Comparison of ENCODE assay signal across 1 cellular context in the genomic region with DNA sequence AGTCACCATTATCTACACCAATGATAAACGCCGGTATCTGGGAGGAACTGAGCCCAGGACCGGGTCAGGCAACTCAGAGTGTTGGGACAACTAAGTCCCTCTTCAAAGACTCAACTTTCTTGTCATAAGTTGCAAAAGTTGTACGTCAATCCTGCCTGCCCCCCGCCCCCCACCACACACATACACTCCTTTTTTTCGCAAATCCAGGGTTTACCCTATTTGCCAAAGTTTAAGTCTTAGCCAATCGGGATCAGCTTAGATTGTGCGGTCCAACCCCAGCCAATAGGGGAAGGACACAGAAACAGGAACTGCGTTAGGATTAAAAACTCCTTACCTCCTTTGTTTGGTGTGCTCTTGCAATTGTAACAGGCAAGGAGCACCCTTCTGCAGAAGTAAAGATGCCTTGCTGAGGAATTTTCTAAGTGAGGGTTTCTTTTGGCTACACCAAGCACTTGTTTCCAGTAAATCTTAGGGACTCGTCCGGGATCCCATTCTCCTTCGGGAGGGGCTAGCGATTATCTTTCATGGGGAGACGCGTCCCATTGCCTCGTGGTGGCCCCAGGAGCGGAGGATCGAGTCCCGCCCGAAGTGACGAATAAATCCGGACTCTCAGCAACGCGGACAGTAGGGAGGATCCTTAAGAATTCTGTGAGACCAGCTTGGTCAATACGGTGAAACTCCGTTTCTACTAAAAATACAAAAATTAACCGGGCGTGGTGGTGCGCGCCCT.
A peak's percentile ranks its signal among the peaks of the same experiment; 100 is the strongest.
TF ChIP-seq lines count a peak whose summit lies in the region.

No MANE protein-coding gene starts in this region.

TF ChIP-seq in SK-N-SH, 30 proteins besides CTCF, POLR2A, EP300 and RAD21 (continued from another document):
- TF ChIP-seq, protein P1, sequence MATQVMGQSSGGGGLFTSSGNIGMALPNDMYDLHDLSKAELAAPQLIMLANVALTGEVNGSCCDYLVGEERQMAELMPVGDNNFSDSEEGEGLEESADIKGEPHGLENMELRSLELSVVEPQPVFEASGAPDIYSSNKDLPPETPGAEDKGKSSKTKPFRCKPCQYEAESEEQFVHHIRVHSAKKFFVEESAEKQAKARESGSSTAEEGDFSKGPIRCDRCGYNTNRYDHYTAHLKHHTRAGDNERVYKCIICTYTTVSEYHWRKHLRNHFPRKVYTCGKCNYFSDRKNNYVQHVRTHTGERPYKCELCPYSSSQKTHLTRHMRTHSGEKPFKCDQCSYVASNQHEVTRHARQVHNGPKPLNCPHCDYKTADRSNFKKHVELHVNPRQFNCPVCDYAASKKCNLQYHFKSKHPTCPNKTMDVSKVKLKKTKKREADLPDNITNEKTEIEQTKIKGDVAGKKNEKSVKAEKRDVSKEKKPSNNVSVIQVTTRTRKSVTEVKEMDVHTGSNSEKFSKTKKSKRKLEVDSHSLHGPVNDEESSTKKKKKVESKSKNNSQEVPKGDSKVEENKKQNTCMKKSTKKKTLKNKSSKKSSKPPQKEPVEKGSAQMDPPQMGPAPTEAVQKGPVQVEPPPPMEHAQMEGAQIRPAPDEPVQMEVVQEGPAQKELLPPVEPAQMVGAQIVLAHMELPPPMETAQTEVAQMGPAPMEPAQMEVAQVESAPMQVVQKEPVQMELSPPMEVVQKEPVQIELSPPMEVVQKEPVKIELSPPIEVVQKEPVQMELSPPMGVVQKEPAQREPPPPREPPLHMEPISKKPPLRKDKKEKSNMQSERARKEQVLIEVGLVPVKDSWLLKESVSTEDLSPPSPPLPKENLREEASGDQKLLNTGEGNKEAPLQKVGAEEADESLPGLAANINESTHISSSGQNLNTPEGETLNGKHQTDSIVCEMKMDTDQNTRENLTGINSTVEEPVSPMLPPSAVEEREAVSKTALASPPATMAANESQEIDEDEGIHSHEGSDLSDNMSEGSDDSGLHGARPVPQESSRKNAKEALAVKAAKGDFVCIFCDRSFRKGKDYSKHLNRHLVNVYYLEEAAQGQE (IDR thresholded peaks at IDR 0.05; ENCODE audit: low read depth, low read length), result no peak
- TF ChIP-seq ELF1 (IDR thresholded peaks at IDR 0.05), result peak; percentile 73; the same call in 1 of the 2 replicates
- TF ChIP-seq TCF12 (IDR thresholded peaks at IDR 0.05), result no peak
- no peak for TF ChIP-seq FOXJ3 (CRISPR knock-in tag; IDR thresholded peaks at IDR 0.05)
- TF ChIP-seq FOXM1 (IDR thresholded peaks at IDR 0.05; ENCODE audit: low read depth), result no peak
- TF ChIP-seq RXRA (IDR thresholded peaks at IDR 0.05; ENCODE audit: borderline replicate concordance, low read depth), result no peak
- TF ChIP-seq, protein P2, sequence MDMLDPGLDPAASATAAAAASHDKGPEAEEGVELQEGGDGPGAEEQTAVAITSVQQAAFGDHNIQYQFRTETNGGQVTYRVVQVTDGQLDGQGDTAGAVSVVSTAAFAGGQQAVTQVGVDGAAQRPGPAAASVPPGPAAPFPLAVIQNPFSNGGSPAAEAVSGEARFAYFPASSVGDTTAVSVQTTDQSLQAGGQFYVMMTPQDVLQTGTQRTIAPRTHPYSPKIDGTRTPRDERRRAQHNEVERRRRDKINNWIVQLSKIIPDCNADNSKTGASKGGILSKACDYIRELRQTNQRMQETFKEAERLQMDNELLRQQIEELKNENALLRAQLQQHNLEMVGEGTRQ (IDR thresholded peaks at IDR 0.05; ENCODE audit: borderline replicate concordance, low read depth, low read length), result no peak
- TF ChIP-seq, protein P3, sequence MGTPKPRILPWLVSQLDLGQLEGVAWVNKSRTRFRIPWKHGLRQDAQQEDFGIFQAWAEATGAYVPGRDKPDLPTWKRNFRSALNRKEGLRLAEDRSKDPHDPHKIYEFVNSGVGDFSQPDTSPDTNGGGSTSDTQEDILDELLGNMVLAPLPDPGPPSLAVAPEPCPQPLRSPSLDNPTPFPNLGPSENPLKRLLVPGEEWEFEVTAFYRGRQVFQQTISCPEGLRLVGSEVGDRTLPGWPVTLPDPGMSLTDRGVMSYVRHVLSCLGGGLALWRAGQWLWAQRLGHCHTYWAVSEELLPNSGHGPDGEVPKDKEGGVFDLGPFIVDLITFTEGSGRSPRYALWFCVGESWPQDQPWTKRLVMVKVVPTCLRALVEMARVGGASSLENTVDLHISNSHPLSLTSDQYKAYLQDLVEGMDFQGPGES (IDR thresholded peaks at IDR 0.05; ENCODE audit: low read depth, low read length), result 0 out of 2 replicates have a peak, but pooled peaks have one; percentile 17
- TF ChIP-seq NRF1 (IDR thresholded peaks at IDR 0.05; ENCODE audit: low read depth, low read length), result no peak
- TF ChIP-seq MXI1 (IDR thresholded peaks at IDR 0.05; ENCODE audit: low read depth, low read length), result 0 out of 2 replicates have a peak, but pooled peaks have one; percentile 20
- TF ChIP-seq, protein P4, sequence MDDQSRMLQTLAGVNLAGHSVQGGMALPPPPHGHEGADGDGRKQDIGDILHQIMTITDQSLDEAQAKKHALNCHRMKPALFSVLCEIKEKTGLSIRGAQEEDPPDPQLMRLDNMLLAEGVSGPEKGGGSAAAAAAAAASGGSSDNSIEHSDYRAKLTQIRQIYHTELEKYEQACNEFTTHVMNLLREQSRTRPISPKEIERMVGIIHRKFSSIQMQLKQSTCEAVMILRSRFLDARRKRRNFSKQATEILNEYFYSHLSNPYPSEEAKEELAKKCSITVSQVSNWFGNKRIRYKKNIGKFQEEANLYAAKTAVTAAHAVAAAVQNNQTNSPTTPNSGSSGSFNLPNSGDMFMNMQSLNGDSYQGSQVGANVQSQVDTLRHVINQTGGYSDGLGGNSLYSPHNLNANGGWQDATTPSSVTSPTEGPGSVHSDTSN (IDR thresholded peaks at IDR 0.05), result no peak
- TF ChIP-seq SMC3 (IDR thresholded peaks at IDR 0.05; ENCODE audit: low read depth, low read length), result no peak
